In genomic region chr13:107866666-107867623, GRCh38 we compare ENCODE assay signal across 9 cellular contexts.
A peak's percentile ranks its signal among the peaks of the same experiment; 100 is the strongest.
DNase-seq lines count a peak whose midpoint lies in the region; ATAC-seq and TF ChIP-seq lines count a peak whose summit lies in the region.
"Had no signal": no experiment of that assay in that cellular context is flagged by ENCODE, and none has a peak within 500 bp of the region (broad histone marks: within the 10 kb centered on the region; RNA-seq: fewer than 3 reads in every experiment).

No MANE protein-coding gene starts in this region.

- H3K4me3 ChIP-seq in fibroblast of lung (replicated peaks in 1 of 4; ENCODE audit: control extremely low read depth in 1 of 4, insufficient read depth in 1 of 4, low read depth in 3 of 4, low read length in 4 of 4) (peak overlapping the region; percentile 66 to 91 (median 72)), parathyroid adenoma (ENCODE audit: low read depth, low read length) (peak overlapping the region; percentile 33)

- POLR2A ChIA-PET in activated CD4-positive, alpha-beta T cell treated with anti-CD3 and anti-CD28 coated beads, Interleukin-2, amount 10 ng/mL, durations not matched to agents 7 days and 5 days (lab: Charles Lee): no interaction called here

- H3K36me3 Mint-ChIP-seq in activated CD4-positive, alpha-beta T cell treated with anti-CD3 and anti-CD28 coated beads, Interleukin-2, amount 10 ng/mL, durations not matched to agents 7 days and 5 days (ENCODE audit: low read depth): no peaks in the 10 kb centered on the region
- H3K36me3 Mint-ChIP-seq: CD4-positive, CD25-positive, alpha-beta regulatory T cell had no signal

- H3K4me1 Mint-ChIP-seq in activated CD4-positive, alpha-beta T cell treated with anti-CD3 and anti-CD28 coated beads, Interleukin-2, amount 10 ng/mL, durations not matched to agents 7 days and 5 days: peaks cover 8% of the 10 kb centered on the region

- H3K27me3 Mint-ChIP-seq in activated CD4-positive, alpha-beta T cell treated with anti-CD3 and anti-CD28 coated beads, Interleukin-2, amount 10 ng/mL, durations not matched to agents 7 days and 5 days: peaks cover 38% of the 10 kb centered on the region

- H2AFZ ChIP-seq in fibroblast of lung (ENCODE audit: low read length) (peak overlapping the region; percentile 51), parathyroid adenoma (peak overlapping the region; percentile 81)

- H3K79me2 ChIP-seq in fibroblast of lung (ENCODE audit: control insufficient read depth, insufficient read depth, low read length) (peaks cover 3% of the 10 kb centered on the region), parathyroid adenoma (no peaks in the 10 kb centered on the region)

- CTCF ChIA-PET in activated CD4-positive, alpha-beta T cell treated with anti-CD3 and anti-CD28 coated beads, Interleukin-2, amount 10 ng/mL, durations not matched to agents 7 days and 5 days (lab: Charles Lee): no interaction called here

- no peak overlapping the region for H3K4me3 Mint-ChIP-seq in activated CD4-positive, alpha-beta T cell treated with anti-CD3 and anti-CD28 coated beads, Interleukin-2, amount 10 ng/mL, durations not matched to agents 7 days and 5 days

- no peak overlapping the region for H3K27ac Mint-ChIP-seq in activated CD4-positive, alpha-beta T cell treated with anti-CD3 and anti-CD28 coated beads, Interleukin-2, amount 10 ng/mL, durations not matched to agents 7 days and 5 days
- H3K27ac Mint-ChIP-seq: CD4-positive, CD25-positive, alpha-beta regulatory T cell had no signal

- peaks cover 1% of the 10 kb centered on the region for H4K20me1 ChIP-seq in fibroblast of lung (ENCODE audit: control insufficient read depth, extremely low read depth, insufficient read depth, low read length)

- H3K9ac ChIP-seq in fibroblast of lung (ENCODE audit: insufficient read depth, low read length) (peak overlapping the region; percentile 30), parathyroid adenoma (no peak overlapping the region)

- H3K9me3 ChIP-seq in fibroblast of lung (ENCODE audit: control insufficient read depth, insufficient read depth, low read depth, low read length) (no peaks in the 10 kb centered on the region), parathyroid adenoma (ENCODE audit: control insufficient read depth, low read length) (no peaks in the 10 kb centered on the region)

- ATAC-seq in HG03175 (IDR thresholded peaks at IDR 0.05; ENCODE audit: unreplicated experiment): no peak

- H3K4me1 ChIP-seq in fibroblast of lung (ENCODE audit: control insufficient read depth, extremely low read depth, insufficient read depth, low read length) (no peaks in the 10 kb centered on the region), parathyroid adenoma (no peaks in the 10 kb centered on the region)

- H3K9me3 Mint-ChIP-seq in activated CD4-positive, alpha-beta T cell treated with anti-CD3 and anti-CD28 coated beads, Interleukin-2, amount 10 ng/mL, durations not matched to agents 7 days and 5 days: no peaks in the 10 kb centered on the region

- no peaks in the 10 kb centered on the region for H3K36me3 ChIP-seq in fibroblast of lung (ENCODE audit: control insufficient read depth, insufficient read depth, low read length)
- no peaks in the 10 kb centered on the region for H3K36me3 ChIP-seq in parathyroid adenoma (ENCODE audit: control insufficient read depth, insufficient read depth, low read length)

- H3K27ac ChIP-seq in fibroblast of lung (ENCODE audit: insufficient read depth, low read length): peak overlapping the region; percentile 67
- H3K27ac ChIP-seq in parathyroid adenoma: peak overlapping the region; percentile 77

- H3K27me3 ChIP-seq in fibroblast of lung (ENCODE audit: control insufficient read depth, insufficient read depth, low read length) (peaks cover 2% of the 10 kb centered on the region), parathyroid adenoma (ENCODE audit: control insufficient read depth, insufficient read depth, low read length) (no peaks in the 10 kb centered on the region)

- DNase-seq in NCI-H524 (lab: John Stamatoyannopoulos, UW): peak; percentile 33 to 36
- DNase-seq in NCI-H524 treated with DMSO at 0.1 percent for 48 hours (lab: John Stamatoyannopoulos, UW): no peak
- peak; percentile 57 for DNase-seq in SHP77 treated with DMSO at 0.1 percent for 48 hours (lab: John Stamatoyannopoulos, UW)
- DNase-seq in fibroblast of lung (ENCODE audit: low read depth in 2 of 2): peak; percentile 60 to 61
- no peak for DNase-seq in activated CD4-positive, alpha-beta T cell treated with anti-CD3 and anti-CD28 coated beads, Interleukin-2, amount 10 ng/mL, durations not matched to agents 7 days and 5 days
- DNase-seq in NCI-H526 treated with DMSO at 0.1 percent for 48 hours (lab: John Stamatoyannopoulos, UW): no peak
- DNase-seq: CD4-positive, CD25-positive, alpha-beta regulatory T cell had no signal

- TF ChIP-seq CTCF in fibroblast of lung (conservative IDR thresholded peaks at IDR 0.05 in 1 of 2, IDR thresholded peaks at IDR 0.05 in 1 of 2; ENCODE audit: low read depth in 1 of 2, low read length in 2 of 2) (no peak), parathyroid adenoma (IDR thresholded peaks at IDR 0.05) (no peak)

- H3K4me2 ChIP-seq in fibroblast of lung (ENCODE audit: extremely low read depth, insufficient read depth, low read length) (peak overlapping the region; percentile 66), parathyroid adenoma (ENCODE audit: low read length) (peak overlapping the region; percentile 29)

Comparison
In these comparisons a context has a peak if more than half of its experiments do, and no peak if none do; other contexts are left out.
1. DNase-seq: peak in NCI-H524 (2 of 2), SHP77 treated with DMSO at 0.1 percent for 48 hours (single experiment) and fibroblast of lung (2 of 2); none in NCI-H524 treated with DMSO at 0.1 percent for 48 hours (single experiment), activated CD4-positive, alpha-beta T cell treated with anti-CD3 and anti-CD28 coated beads, Interleukin-2, amount 10 ng/mL, durations not matched to agents 7 days and 5 days (single experiment) and NCI-H526 treated with DMSO at 0.1 percent for 48 hours (single experiment).